Comparison of ENCODE assay signal across 15 cellular contexts in genomic region chr14:79016828-79017505, GRCh38.
DNase-seq lines count a peak whose midpoint lies in the region; ATAC-seq, FAIRE-seq and TF ChIP-seq lines count a peak whose summit lies in the region.
"Had no signal": no experiment of that assay in that cellular context is flagged by ENCODE, and none has a peak within 500 bp of the region (broad histone marks: within the 10 kb centered on the region; RNA-seq: fewer than 3 reads in every experiment).

No MANE protein-coding gene starts in this region.

- no peaks in the 10 kb centered on the region for H3K36me3 ChIP-seq in IMR-90 (ENCODE audit: control insufficient read depth, insufficient read depth, low read length)
- no peaks in the 10 kb centered on the region for H3K36me3 ChIP-seq in mammary epithelial cell (ENCODE audit: insufficient read depth, low read length)
- no peaks in the 10 kb centered on the region for H3K36me3 ChIP-seq in HepG2 (replicated peaks in 1 of 2; ENCODE audit: control insufficient read depth in 1 of 2, insufficient read depth in 2 of 2, low read length in 2 of 2)
- H3K36me3 ChIP-seq in small intestine (ENCODE audit: control insufficient read depth in 2 of 2, insufficient read depth in 2 of 2, low read length in 2 of 2): no peaks in the 10 kb centered on the region

- no CpG with 5 or more reads among the region's 7 CpGs for WGBS in IMR-90 (ENCODE audit: extremely low coverage in 2 of 2, insufficient read length in 1 of 2), 2 experiments
- WGBS in mammary epithelial cell (ENCODE audit: low coverage, missing lambda C conversion rate): 74% methylated on average over 6 of the region's 7 CpGs
- 6% methylated on average over 4 of the region's 7 CpGs for WGBS in HepG2 (ENCODE audit: low lambda C conversion rate)
- whole genome bisulfite sequencing in small intestine, 3 donors: 57 to 74% (median 68%) methylated on average over 7 of the region's 7 CpGs

- no peak overlapping the region for H3K4me3 Mint-ChIP-seq in T-helper 2 cell treated with Interferon-gamma antibody and Interleukin-4, amounts not matched to agents 5 μg/mL and 100 μg/mL, for 36 hours
- H3K4me3 Mint-ChIP-seq in stimulated activated naive CD8-positive, alpha-beta T cell treated with anti-CD3 and anti-CD28 coated beads, Interleukin-15, amount 100 ng/mL, for 72 hours: no peak overlapping the region
- H3K4me3 Mint-ChIP-seq: activated CD4-positive, alpha-beta memory T cell treated with anti-CD3 and anti-CD28 coated beads for 36 hours had no signal

- H3K4me3 ChIP-seq in IMR-90 (ENCODE audit: insufficient read depth, low read depth, low read length) (no peak overlapping the region), mammary epithelial cell (replicated peaks in 1 of 3; ENCODE audit: insufficient read depth in 1 of 3, low read depth in 2 of 3, low read length in 3 of 3) (no peak overlapping the region), HepG2 (replicated peaks in 1 of 3; ENCODE audit: insufficient read depth in 1 of 3, low read depth in 2 of 3, low read length in 3 of 3) (no peak overlapping the region), small intestine (ENCODE audit: low read depth in 1 of 2, low read length in 2 of 2) (no peak overlapping the region)
- H3K4me3 ChIP-seq: K562 had no signal

- intact Hi-C loops in IMR-90 (cut with micrococcal nuclease): loop anchor here (10.0 kb wide), 1 partner anchor 1198 kb away; the partner anchor contains the start of gene DIO2
- intact Hi-C loops in mammary epithelial cell (cut with micrococcal nuclease): loop anchor here (1.0 kb wide), 1 partner anchor 28 kb away; no protein-coding TSS in a partner anchor
- intact Hi-C loops in HepG2 (cut with micrococcal nuclease; ENCODE audit: unreplicated experiment): no loop called here

- TF ChIP-seq POLR2A in IMR-90 (IDR thresholded peaks at IDR 0.05; ENCODE audit: low read depth, low read length): no peak
- no peak for TF ChIP-seq POLR2A in HepG2 (IDR thresholded peaks at IDR 0.05; ENCODE audit: insufficient read depth in 1 of 2, low read depth in 2 of 2, low read length in 2 of 2)
- TF ChIP-seq POLR2A in GM12892 (IDR thresholded peaks at IDR 0.05; ENCODE audit: low read depth, low read length): no peak

- BruUV-seq in IMR-90 (replicated peaks; lab: Mats Ljungman, UMichigan) (no TSS peak), mammary epithelial cell (replicated peaks; lab: Mats Ljungman, UMichigan) (no TSS peak), HepG2 (replicated peaks; lab: Mats Ljungman, UMichigan) (no TSS peak)

- H2BK120ac ChIP-seq in IMR-90 (ENCODE audit: low read depth, low read length): peak overlapping the region; percentile 89

- H2AK9ac ChIP-seq in IMR-90 (replicated peaks; ENCODE audit: low read depth, low read length, poor library complexity): peak overlapping the region; percentile 26

- H4K20me1 ChIP-seq in IMR-90 (ENCODE audit: insufficient read depth, low read length) (no peaks in the 10 kb centered on the region), mammary epithelial cell (ENCODE audit: insufficient read depth, low read length) (no peaks in the 10 kb centered on the region), HepG2 (ENCODE audit: insufficient read depth, low read length) (no peaks in the 10 kb centered on the region)

- FAIRE-seq in HepG2 (lab: Jason Lieb, UNC): no peak
- FAIRE-seq in GM12892 (lab: Jason Lieb, UNC): no peak
- FAIRE-seq in small intestine (lab: Jason Lieb, UNC): no peak
- FAIRE-seq: D721Med, islet of Langerhans, K562 had no signal

- no peak overlapping the region for H4K5ac ChIP-seq in IMR-90 (ENCODE audit: low read depth, low read length)

- H3K9ac ChIP-seq in IMR-90 (ENCODE audit: low read depth, low read length) (no peak overlapping the region), mammary epithelial cell (ENCODE audit: insufficient read depth, low read length) (no peak overlapping the region), HepG2 (ENCODE audit: insufficient read depth, low read depth, low read length) (no peak overlapping the region)

- no peak overlapping the region for H3K56ac ChIP-seq in IMR-90 (ENCODE audit: extremely low read depth, insufficient read depth, low read length)

- TF ChIP-seq EP300 in HepG2 (IDR thresholded peaks at IDR 0.05; ENCODE audit: low read depth in 2 of 2, low read length in 2 of 2) (no peak), HepG2 (CRISPR knock-in tag; IDR thresholded peaks at IDR 0.05; ENCODE audit: borderline replicate concordance) (no peak)

- dilution Hi-C loops in IMR-90 (cut with HindIII; ENCODE audit: low sequenced_read_pairs, unreplicated experiment): no loop called here
- dilution Hi-C loops in mammary epithelial cell (cut with HindIII; ENCODE audit: low sequenced_read_pairs): no loop called here

- in situ Hi-C loops in IMR-90 (cut with MboI; ENCODE audit: low sequenced_read_pairs) (loop anchor here (10.0 kb wide), 1 partner anchor 1038 kb away; no protein-coding TSS in a partner anchor), mammary epithelial cell (cut with MboI; ENCODE audit: low sequenced_read_pairs in 2 of 2) (no loop called here), HepG2 (cut with HindIII; ENCODE audit: extremely low pct_ligation_motif_present, low pct_unique_long_range_greater_than_20kb) (no loop called here)

- no peak for TF ChIP-seq CTCF in IMR-90 (conservative IDR thresholded peaks at IDR 0.05; ENCODE audit: low read depth, low read length)
- TF ChIP-seq CTCF in mammary epithelial cell (conservative IDR thresholded peaks at IDR 0.05 in 1 of 2, IDR thresholded peaks at IDR 0.05 in 1 of 2; ENCODE audit: extremely low read depth in 1 of 2, insufficient read depth in 1 of 2, low read depth in 1 of 2, low read length in 2 of 2): no peak
- TF ChIP-seq CTCF in HepG2 (CRISPR knock-in tag; IDR thresholded peaks at IDR 0.05): no peak

- no peak overlapping the region for H3K23ac ChIP-seq in IMR-90 (ENCODE audit: low read depth, low read length)

- peak overlapping the region; percentile 66 for H3K4ac ChIP-seq in IMR-90 (ENCODE audit: low read depth, low read length)

- H3K4me2 ChIP-seq in IMR-90 (ENCODE audit: low read depth, low read length) (no peak overlapping the region), mammary epithelial cell (ENCODE audit: insufficient read depth, low read depth, low read length) (no peak overlapping the region), HepG2 (ENCODE audit: low read depth, low read length) (no peak overlapping the region)

- H3K79me2 ChIP-seq in mammary epithelial cell (ENCODE audit: insufficient read depth, low read length): no peaks in the 10 kb centered on the region
- no peaks in the 10 kb centered on the region for H3K79me2 ChIP-seq in HepG2 (ENCODE audit: insufficient read depth, low read length)

- H3K79me1 ChIP-seq in IMR-90 (ENCODE audit: low read depth in 1 of 2, low read length in 2 of 2): no peaks in the 10 kb centered on the region

- H2BK20ac ChIP-seq in IMR-90 (ENCODE audit: low read depth, low read length): peak overlapping the region; percentile 88

- no peak for TF ChIP-seq RAD21 in IMR-90 (IDR thresholded peaks at IDR 0.05; ENCODE audit: low read length)
- TF ChIP-seq RAD21 in HepG2 (CRISPR knock-in tag; IDR thresholded peaks at IDR 0.05): no peak

- H3K9me1 ChIP-seq in IMR-90 (ENCODE audit: insufficient read depth, low read length): 0 out of 2 replicates have a peak, but pooled peaks cover 3% of the 10 kb centered on the region

- peak overlapping the region; percentile 60; the same call in 2 of the 3 replicates for H2BK15ac ChIP-seq in IMR-90 (ENCODE audit: low read depth, low read length)

- H3K27me3 ChIP-seq in IMR-90 (ENCODE audit: control insufficient read depth, insufficient read depth, low read length): no peaks in the 10 kb centered on the region
- no peaks in the 10 kb centered on the region for H3K27me3 ChIP-seq in mammary epithelial cell (ENCODE audit: insufficient read depth, low read length)
- no peaks in the 10 kb centered on the region for H3K27me3 ChIP-seq in HepG2 (ENCODE audit: control insufficient read depth in 1 of 2, insufficient read depth in 2 of 2, low read length in 2 of 2)
- H3K27me3 ChIP-seq in small intestine (ENCODE audit: control insufficient read depth in 2 of 2, insufficient read depth in 2 of 2, low read length in 2 of 2): no peaks in the 10 kb centered on the region

- no peaks in the 10 kb centered on the region for H3K9me3 ChIP-seq in IMR-90 (ENCODE audit: control insufficient read depth, insufficient read depth, low read length)
- H3K9me3 ChIP-seq in mammary epithelial cell (replicated peaks; ENCODE audit: insufficient read depth, low read length): no peaks in the 10 kb centered on the region
- H3K9me3 ChIP-seq in HepG2 (ENCODE audit: low read length): peaks cover 4% of the 10 kb centered on the region; the same call in 1 of the 2 replicates
- no peaks in the 10 kb centered on the region for H3K9me3 ChIP-seq in small intestine (ENCODE audit: control insufficient read depth, low read depth)

- no peaks in the 10 kb centered on the region for H3K9me3 Mint-ChIP-seq in T-helper 2 cell treated with Interferon-gamma antibody and Interleukin-4, amounts not matched to agents 5 μg/mL and 100 μg/mL, for 36 hours
- H3K9me3 Mint-ChIP-seq in stimulated activated naive CD8-positive, alpha-beta T cell treated with anti-CD3 and anti-CD28 coated beads, Interleukin-15, amount 100 ng/mL, for 72 hours: peaks cover 4 to 7% of the 10 kb centered on the region in 2 donors
- H3K9me3 Mint-ChIP-seq: activated CD4-positive, alpha-beta memory T cell treated with anti-CD3 and anti-CD28 coated beads for 36 hours had no signal

- peak; percentile 94 for ATAC-seq in IMR-90 (ENCODE audit: low read depth)
- peak; percentile 55; the same call in 1 of the 3 replicates for ATAC-seq in HepG2
- ATAC-seq in stimulated activated naive CD8-positive, alpha-beta T cell treated with anti-CD3 and anti-CD28 coated beads, Interleukin-15, amount 100 ng/mL, for 72 hours: no peak
- ATAC-seq: activated naive CD4-positive, alpha-beta T cell treated with anti-CD3 and anti-CD28 coated beads, Interleukin-2, amount 50 U/mL, for 72 hours; K562 had no signal

- H4K8ac ChIP-seq in IMR-90 (ENCODE audit: low read depth in 2 of 2, low read length in 2 of 2): peak overlapping the region; percentile 32 to 85; a peak in 2 of 4 replicates

- H3K4me1 Mint-ChIP-seq in T-helper 2 cell treated with Interferon-gamma antibody and Interleukin-4, amounts not matched to agents 5 μg/mL and 100 μg/mL, for 36 hours (ENCODE audit: low read depth): no peaks in the 10 kb centered on the region
- no peaks in the 10 kb centered on the region for H3K4me1 Mint-ChIP-seq in stimulated activated naive CD8-positive, alpha-beta T cell treated with anti-CD3 and anti-CD28 coated beads, Interleukin-15, amount 100 ng/mL, for 72 hours

- peak overlapping the region; percentile 70; the same call in 1 of the 2 replicates for H2AK5ac ChIP-seq in IMR-90 (ENCODE audit: low read depth, low read length)

- POLR2A ChIA-PET in IMR-90 (lab: Charles Lee; ENCODE audit: unreplicated experiment): no interaction called here
- POLR2A ChIA-PET in HepG2 (lab: Yijun Ruan, JAX): no interaction called here

- CTCF ChIA-PET in IMR-90 (lab: Yijun Ruan, JAX): interaction anchor here (0.6 kb wide), 1 partner anchor 843 kb away, joined by 3 read pairs; no protein-coding TSS in a partner anchor
- CTCF ChIA-PET in mammary epithelial cell (lab: Charles Lee; ENCODE audit: low non-redundant PET): no interaction called here
- CTCF ChIA-PET in HepG2 (lab: Yijun Ruan, JAX; ENCODE audit: low intra/inter-chr PET ratio, low total read pairs): no interaction called here

- H3K27ac ChIP-seq in IMR-90 (ENCODE audit: insufficient read depth, low read length) (no peak overlapping the region), mammary epithelial cell (ENCODE audit: insufficient read depth, low read depth, low read length) (no peak overlapping the region), HepG2 (ENCODE audit: extremely low read length, insufficient read depth, low read length) (no peak overlapping the region), small intestine (ENCODE audit: low read depth in 1 of 2, low read length in 1 of 2) (no peak overlapping the region)

- DNase-seq in COLO668 (lab: John Stamatoyannopoulos, UW; ENCODE audit: unreplicated experiment): peak; percentile 25
- DNase-seq in IMR-90: peak; percentile 88
- DNase-seq in mammary epithelial cell: peak; percentile 48
- DNase-seq in HepG2 (ENCODE audit: low spot score): peak; percentile 10
- no peak for DNase-seq in T-helper 2 cell treated with Interferon-gamma antibody and Interleukin-4, amounts not matched to agents 5 μg/mL and 100 μg/mL, for 36 hours (ENCODE audit: low spot score)
- DNase-seq in GM12892 (ENCODE audit: insufficient read length): no peak
- DNase-seq in small intestine: no peak
- DNase-seq in stimulated activated naive CD8-positive, alpha-beta T cell treated with anti-CD3 and anti-CD28 coated beads, Interleukin-15, amount 100 ng/mL, for 72 hours: no peak
- DNase-seq: activated CD4-positive, alpha-beta memory T cell treated with anti-CD3 and anti-CD28 coated beads for 36 hours; effector CD8-positive, alpha-beta T cell; stimulated activated naive CD4-positive, alpha-beta T cell had no signal

- no peak overlapping the region for H3K27ac Mint-ChIP-seq in T-helper 2 cell treated with Interferon-gamma antibody and Interleukin-4, amounts not matched to agents 5 μg/mL and 100 μg/mL, for 36 hours
- no peak overlapping the region for H3K27ac Mint-ChIP-seq in stimulated activated naive CD8-positive, alpha-beta T cell treated with anti-CD3 and anti-CD28 coated beads, Interleukin-15, amount 100 ng/mL, for 72 hours
- H3K27ac Mint-ChIP-seq: activated CD4-positive, alpha-beta memory T cell treated with anti-CD3 and anti-CD28 coated beads for 36 hours; activated naive CD4-positive, alpha-beta T cell treated with anti-CD3 and anti-CD28 coated beads, Interleukin-2, amount 50 U/mL, for 72 hours had no signal

- H2AFZ ChIP-seq in IMR-90 (replicated peaks; ENCODE audit: low read length, poor library complexity) (no peak overlapping the region), mammary epithelial cell (ENCODE audit: low read depth, low read length) (no peak overlapping the region), HepG2 (ENCODE audit: low read length) (no peak overlapping the region)

- peak overlapping the region; percentile 58; the same call in 1 of the 2 replicates for H3K18ac ChIP-seq in IMR-90 (ENCODE audit: low read depth, low read length)

- H3K14ac ChIP-seq in IMR-90 (replicated peaks; ENCODE audit: low read depth, low read length): peak overlapping the region; percentile 14; the same call in 1 of the 2 replicates

- peak overlapping the region; percentile 75 for H4K91ac ChIP-seq in IMR-90 (ENCODE audit: insufficient read depth, low read depth, low read length)

- peak overlapping the region; percentile 37 for H2BK5ac ChIP-seq in IMR-90 (ENCODE audit: low read depth, low read length, poor library complexity, severe bottlenecking)

- peaks cover 2% of the 10 kb centered on the region; the same call in 1 of the 2 replicates for H3K4me1 ChIP-seq in IMR-90 (ENCODE audit: control insufficient read depth, insufficient read depth, low read length)
- H3K4me1 ChIP-seq in mammary epithelial cell (ENCODE audit: insufficient read depth, low read length): peaks cover 22% of the 10 kb centered on the region
- H3K4me1 ChIP-seq in HepG2 (ENCODE audit: insufficient read depth, low read length): no peaks in the 10 kb centered on the region
- no peaks in the 10 kb centered on the region for H3K4me1 ChIP-seq in small intestine (ENCODE audit: control insufficient read depth in 2 of 2, insufficient read depth in 1 of 2, low read depth in 1 of 2, low read length in 1 of 2)

- H3K36me3 Mint-ChIP-seq in T-helper 2 cell treated with Interferon-gamma antibody and Interleukin-4, amounts not matched to agents 5 μg/mL and 100 μg/mL, for 36 hours (ENCODE audit: low read depth): no peaks in the 10 kb centered on the region
- H3K36me3 Mint-ChIP-seq: activated CD4-positive, alpha-beta memory T cell treated with anti-CD3 and anti-CD28 coated beads for 36 hours; activated naive CD4-positive, alpha-beta T cell treated with anti-CD3 and anti-CD28 coated beads, Interleukin-2, amount 50 U/mL, for 72 hours had no signal

- H3K27me3 Mint-ChIP-seq in T-helper 2 cell treated with Interferon-gamma antibody and Interleukin-4, amounts not matched to agents 5 μg/mL and 100 μg/mL, for 36 hours (ENCODE audit: low read depth): no peaks in the 10 kb centered on the region
- H3K27me3 Mint-ChIP-seq in stimulated activated naive CD8-positive, alpha-beta T cell treated with anti-CD3 and anti-CD28 coated beads, Interleukin-15, amount 100 ng/mL, for 72 hours: no peaks in the 10 kb centered on the region
- H3K27me3 Mint-ChIP-seq: activated CD4-positive, alpha-beta memory T cell treated with anti-CD3 and anti-CD28 coated beads for 36 hours had no signal

Comparison
In these comparisons a context has a peak if more than half of its experiments do, and no peak if none do; other contexts are left out.
1. DNase-seq: peak in COLO668 (single experiment), IMR-90 (single experiment), mammary epithelial cell (single experiment) and HepG2 (single experiment); none in T-helper 2 cell treated with Interferon-gamma antibody and Interleukin-4, amounts not matched to agents 5 μg/mL and 100 μg/mL, for 36 hours (single experiment), GM12892 (single experiment), small intestine (single experiment) and stimulated activated naive CD8-positive, alpha-beta T cell treated with anti-CD3 and anti-CD28 coated beads, Interleukin-15, amount 100 ng/mL, for 72 hours (0 of 2).